In the genomic region with DNA sequence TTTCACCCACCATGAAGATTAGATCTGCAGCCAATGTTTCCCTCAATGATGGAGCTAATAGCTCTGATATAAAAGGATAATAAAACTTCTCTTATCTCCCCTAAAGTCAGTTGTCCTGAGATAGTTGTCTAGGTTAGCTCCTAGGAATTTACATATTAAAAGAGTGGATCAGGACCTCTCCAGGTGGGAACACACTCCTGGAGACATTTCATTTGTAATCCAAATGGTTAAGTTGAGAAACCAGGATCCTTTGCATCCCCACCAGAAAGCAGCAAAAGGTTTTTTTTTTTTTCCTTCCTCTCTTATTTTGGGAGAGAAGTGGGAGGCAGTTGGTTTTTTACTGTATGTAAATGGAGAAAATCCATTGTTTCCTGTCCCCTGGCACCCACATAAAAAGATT, we compare ENCODE assay signal across 1 cellular context.
TF ChIP-seq lines count a peak whose summit lies in the region.

No MANE protein-coding gene starts in this region.

TF ChIP-seq in H1, 55 proteins besides CTCF, POLR2A, EP300 and RAD21 (continued from another document):
- TF ChIP-seq, protein P1, sequence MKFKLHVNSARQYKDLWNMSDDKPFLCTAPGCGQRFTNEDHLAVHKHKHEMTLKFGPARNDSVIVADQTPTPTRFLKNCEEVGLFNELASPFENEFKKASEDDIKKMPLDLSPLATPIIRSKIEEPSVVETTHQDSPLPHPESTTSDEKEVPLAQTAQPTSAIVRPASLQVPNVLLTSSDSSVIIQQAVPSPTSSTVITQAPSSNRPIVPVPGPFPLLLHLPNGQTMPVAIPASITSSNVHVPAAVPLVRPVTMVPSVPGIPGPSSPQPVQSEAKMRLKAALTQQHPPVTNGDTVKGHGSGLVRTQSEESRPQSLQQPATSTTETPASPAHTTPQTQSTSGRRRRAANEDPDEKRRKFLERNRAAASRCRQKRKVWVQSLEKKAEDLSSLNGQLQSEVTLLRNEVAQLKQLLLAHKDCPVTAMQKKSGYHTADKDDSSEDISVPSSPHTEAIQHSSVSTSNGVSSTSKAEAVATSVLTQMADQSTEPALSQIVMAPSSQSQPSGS (IDR thresholded peaks at IDR 0.05; ENCODE audit: low read length), result no peak
- TF ChIP-seq HDAC2 (IDR thresholded peaks at IDR 0.05; ENCODE audit: borderline replicate concordance in 1 of 2, low read depth in 2 of 2, low read length in 2 of 2) (no peak), NRF1 (IDR thresholded peaks at IDR 0.05; ENCODE audit: low read depth, low read length) (no peak), NANOG (IDR thresholded peaks at IDR 0.05; ENCODE audit: insufficient read depth, low read depth, low read length, poor library complexity, severe bottlenecking) (no peak), SIN3A (conservative IDR thresholded peaks at IDR 0.05 in 1 of 2, IDR thresholded peaks at IDR 0.05 in 1 of 2; ENCODE audit: low read depth in 1 of 2, low read length in 2 of 2) (no peak), SUZ12 (IDR thresholded peaks at IDR 0.05; ENCODE audit: low read length) (no peak), RFX5 (IDR thresholded peaks at IDR 0.05; ENCODE audit: borderline replicate concordance, low read depth, low read length) (no peak), SAP30 (IDR thresholded peaks at IDR 0.05; ENCODE audit: insufficient read depth, insufficient replicate concordance, low read length) (no peak), RNF2 (IDR thresholded peaks at IDR 0.05; ENCODE audit: borderline replicate concordance, low read depth, low read length, missing control alignments, poor library complexity, severe bottlenecking) (no peak)
